ENCODE assay signal across 1 cellular context in genomic region chr16:27272697-27273096, GRCh38.
A peak's percentile ranks its signal among the peaks of the same experiment; 100 is the strongest.
TF ChIP-seq lines count a peak whose summit lies in the region.

No MANE protein-coding gene starts in this region.

TF ChIP-seq in HEK293, 187 proteins besides CTCF, POLR2A, EP300 and RAD21:
- peak; percentile 91 for TF ChIP-seq ZNF121 (tag by site-specific recombination; IDR thresholded peaks at IDR 0.05)
TF ChIP-seq in HEK293: peak in this region for 1; not testable (repeated sequence) for 186.
